Comparison of ENCODE assay signal across 12 cellular contexts in the genomic region with DNA sequence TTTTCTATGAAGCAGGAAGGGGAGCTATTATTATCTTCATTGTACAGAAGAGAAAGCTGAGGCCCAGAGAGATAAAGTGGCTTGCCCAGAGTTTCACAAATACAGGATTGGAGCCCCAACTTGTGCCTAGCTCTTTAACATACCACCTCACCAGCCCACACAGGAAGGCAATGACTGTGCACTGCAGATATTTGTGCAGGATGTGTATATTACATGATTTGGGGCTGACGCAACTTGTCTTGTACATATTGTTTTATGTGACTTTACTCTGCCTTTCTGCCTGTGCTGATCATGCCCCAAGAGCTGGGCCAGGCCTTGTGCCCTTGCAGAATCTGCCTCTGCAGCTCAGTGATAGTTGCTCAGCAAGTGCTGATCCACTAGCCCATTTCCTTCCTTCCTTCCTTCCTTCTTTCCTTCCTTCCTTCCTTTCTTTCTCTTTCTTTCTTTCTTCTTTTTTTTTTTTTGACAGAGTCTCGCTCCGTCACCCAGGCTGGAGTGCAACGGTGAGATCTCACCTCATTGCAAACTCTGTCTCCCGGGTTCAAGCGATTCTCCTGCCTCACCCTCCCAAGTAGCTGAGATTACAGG.
DNase-seq lines count a peak whose midpoint lies in the region; ATAC-seq, FAIRE-seq and TF ChIP-seq lines count a peak whose summit lies in the region.
"Had no signal": no experiment of that assay in that cellular context is flagged by ENCODE, and none has a peak within 500 bp of the region (broad histone marks: within the 10 kb centered on the region; RNA-seq: fewer than 3 reads in every experiment).

No MANE protein-coding gene starts in this region.

- no TSS peak for BruUV-seq in endothelial cell of umbilical vein (replicated peaks; lab: Mats Ljungman, UMichigan)

- peaks cover 22% of the 10 kb centered on the region for H3K27me3 Mint-ChIP-seq in activated CD8-positive, alpha-beta memory T cell treated with anti-CD3 and anti-CD28 coated beads, Interleukin-2, amount 10 ng/mL, durations not matched to agents 7 days and 5 days

- no peak overlapping the region for H2AFZ ChIP-seq in endothelial cell of umbilical vein (ENCODE audit: low read depth, low read length)

- peak; percentile 88 for FAIRE-seq in endothelial cell of umbilical vein (lab: Jason Lieb, UNC)
- FAIRE-seq: colon had no signal

- no peaks in the 10 kb centered on the region for H4K20me1 ChIP-seq in endothelial cell of umbilical vein (replicated peaks; ENCODE audit: control insufficient read depth, extremely low read depth, insufficient read depth, low read length)

- H3K4me1 ChIP-seq in endothelial cell of umbilical vein (ENCODE audit: control insufficient read depth, extremely low read depth, insufficient read depth, low read length) (peaks cover 23% of the 10 kb centered on the region), left lung (peaks cover 0 to 10% of the 10 kb centered on the region in 2 donors)

- H3K9me3 ChIP-seq in endothelial cell of umbilical vein (replicated peaks; ENCODE audit: control insufficient read depth, insufficient read depth, low read length) (no peaks in the 10 kb centered on the region), left lung (no peaks in the 10 kb centered on the region)
- H3K9me3 ChIP-seq: ovary had no signal

- POLR2A ChIA-PET in RWPE1 (lab: Yijun Ruan, JAX; ENCODE audit: low non-redundant PET): no interaction called here
- POLR2A ChIA-PET in endothelial cell of umbilical vein (lab: Charles Lee): no interaction called here

- 0 out of 2 replicates have a peak overlapping the region, but pooled peaks have one; percentile 4 for H3K27ac ChIP-seq in RWPE1
- H3K27ac ChIP-seq in endothelial cell of umbilical vein (ENCODE audit: insufficient read depth, low read depth, low read length): peak overlapping the region; percentile 71
- no peak overlapping the region for H3K27ac ChIP-seq in left lung
- H3K27ac ChIP-seq: ovary had no signal

- CTCF ChIA-PET in activated CD8-positive, alpha-beta memory T cell treated with anti-CD3 and anti-CD28 coated beads, Interleukin-2, amount 10 ng/mL, durations not matched to agents 7 days and 5 days (lab: Charles Lee): interaction anchor here (0.7 to 0.9 kb wide), 2 partner anchors 11 to 55 kb away, joined by 3 to 4 read pairs; no protein-coding TSS in a partner anchor
- CTCF ChIA-PET in RWPE1 (lab: Yijun Ruan, JAX): no interaction called here
- CTCF ChIA-PET in endothelial cell of umbilical vein (lab: Charles Lee): interaction anchor here (0.7 to 1.2 kb wide), 2 partner anchors 9 to 14 kb away, joined by 3 to 4 read pairs; no protein-coding TSS in a partner anchor

- TF ChIP-seq CTCF in RWPE1 (conservative IDR thresholded peaks at IDR 0.05; ENCODE audit: low read depth) (no peak), endothelial cell of umbilical vein (IDR thresholded peaks at IDR 0.05; ENCODE audit: extremely low read depth in 1 of 2, insufficient read depth in 1 of 2, low read depth in 1 of 2, low read length in 2 of 2) (no peak), left lung (IDR thresholded peaks at IDR 0.05) (no peak)

- H3K4me2 ChIP-seq in endothelial cell of umbilical vein (ENCODE audit: insufficient read depth, low read length): peak overlapping the region; percentile 1

- intact Hi-C loops in endothelial cell of umbilical vein (cut with micrococcal nuclease): loop anchor here (1.0 kb wide), 1 partner anchor 11 kb away; no protein-coding TSS in a partner anchor
- intact Hi-C loops in left lung (cut with DNase I): no loop called here

- H3K9me3 Mint-ChIP-seq in activated CD8-positive, alpha-beta memory T cell treated with anti-CD3 and anti-CD28 coated beads, Interleukin-2, amount 10 ng/mL, durations not matched to agents 7 days and 5 days (ENCODE audit: low read depth): no peaks in the 10 kb centered on the region
- H3K9me3 Mint-ChIP-seq in stimulated activated effector memory CD8-positive, alpha-beta T cell treated with anti-CD3 and anti-CD28 coated beads, Interleukin-12 subunit alpha, Interleukin-12 subunit beta, amount 100 ng/mL, for 72 hours: no peaks in the 10 kb centered on the region

- no peak overlapping the region for H3K4me3 Mint-ChIP-seq in activated CD8-positive, alpha-beta memory T cell treated with anti-CD3 and anti-CD28 coated beads, Interleukin-2, amount 10 ng/mL, durations not matched to agents 7 days and 5 days
- no peak overlapping the region for H3K4me3 Mint-ChIP-seq in stimulated activated effector memory CD8-positive, alpha-beta T cell treated with anti-CD3 and anti-CD28 coated beads, Interleukin-12 subunit alpha, Interleukin-12 subunit beta, amount 100 ng/mL, for 72 hours

- H3K9me1 ChIP-seq in endothelial cell of umbilical vein (replicated peaks; ENCODE audit: control insufficient read depth, extremely low read depth, insufficient read depth, low read length): no peaks in the 10 kb centered on the region

- H3K9ac ChIP-seq in endothelial cell of umbilical vein (replicated peaks; ENCODE audit: extremely low read depth, insufficient read depth, low read length): no peak overlapping the region

- H3K4me1 Mint-ChIP-seq in activated CD8-positive, alpha-beta memory T cell treated with anti-CD3 and anti-CD28 coated beads, Interleukin-2, amount 10 ng/mL, durations not matched to agents 7 days and 5 days: peaks cover 34% of the 10 kb centered on the region
- H3K4me1 Mint-ChIP-seq in stimulated activated effector memory CD8-positive, alpha-beta T cell treated with anti-CD3 and anti-CD28 coated beads, Interleukin-12 subunit alpha, Interleukin-12 subunit beta, amount 100 ng/mL, for 72 hours: peaks cover 21% of the 10 kb centered on the region

- H3K36me3 ChIP-seq in endothelial cell of umbilical vein (ENCODE audit: control insufficient read depth in 2 of 2, extremely low read depth in 1 of 2, insufficient read depth in 2 of 2, low read length in 2 of 2): no peaks in the 10 kb centered on the region
- H3K36me3 ChIP-seq in left lung: no peaks in the 10 kb centered on the region
- H3K36me3 ChIP-seq: ovary had no signal

- TF ChIP-seq POLR2A in endothelial cell of umbilical vein (IDR thresholded peaks at IDR 0.05; ENCODE audit: low read depth, low read length): no peak

- no peak overlapping the region for H3K27ac Mint-ChIP-seq in activated CD8-positive, alpha-beta memory T cell treated with anti-CD3 and anti-CD28 coated beads, Interleukin-2, amount 10 ng/mL, durations not matched to agents 7 days and 5 days
- no peak overlapping the region for H3K27ac Mint-ChIP-seq in stimulated activated effector memory CD8-positive, alpha-beta T cell treated with anti-CD3 and anti-CD28 coated beads, Interleukin-12 subunit alpha, Interleukin-12 subunit beta, amount 100 ng/mL, for 72 hours

- no peaks in the 10 kb centered on the region for H3K79me2 ChIP-seq in endothelial cell of umbilical vein (ENCODE audit: control insufficient read depth, insufficient read depth, low read length)

- H3K4me3 ChIP-seq in endothelial cell of umbilical vein (replicated peaks in 1 of 3; ENCODE audit: insufficient read depth in 1 of 3, low read depth in 1 of 3, low read length in 3 of 3) (no peak overlapping the region), left lung (no peak overlapping the region)
- H3K4me3 ChIP-seq: ovary had no signal

- DNase-seq in activated CD8-positive, alpha-beta memory T cell treated with anti-CD3 and anti-CD28 coated beads, Interleukin-2, amount 10 ng/mL, durations not matched to agents 7 days and 5 days: peak; percentile 62
- DNase-seq in activated CD8-positive, alpha-beta memory T cell treated with anti-CD3 and anti-CD28 coated beads, Interleukin-2, amount 50 U/mL, for 48 hours: no peak
- DNase-seq in RWPE1 (ENCODE audit: low spot score) (peak; percentile 50), endothelial cell of umbilical vein (ENCODE audit: low read depth, low spot score) (peak; percentile 68), left lung (no peak), kidney tubule cell (ENCODE audit: low spot score) (no peak)
- no peak for DNase-seq in stimulated activated effector memory CD8-positive, alpha-beta T cell treated with anti-CD3 and anti-CD28 coated beads, Interleukin-12 subunit alpha, Interleukin-12 subunit beta, amount 100 ng/mL, for 72 hours (ENCODE audit: low spot score in 2 of 2)
- DNase-seq: activated CD8-positive, alpha-beta memory T cell treated with anti-CD3 and anti-CD28 coated beads for 24 hours; MV-4-11; ovary had no signal

- H3K36me3 Mint-ChIP-seq in activated CD8-positive, alpha-beta memory T cell treated with anti-CD3 and anti-CD28 coated beads, Interleukin-2, amount 10 ng/mL, durations not matched to agents 7 days and 5 days: no peaks in the 10 kb centered on the region
- H3K36me3 Mint-ChIP-seq in stimulated activated effector memory CD8-positive, alpha-beta T cell treated with anti-CD3 and anti-CD28 coated beads, Interleukin-12 subunit alpha, Interleukin-12 subunit beta, amount 100 ng/mL, for 72 hours: no peaks in the 10 kb centered on the region

- peak; percentile 74 for ATAC-seq in activated CD8-positive, alpha-beta memory T cell treated with anti-CD3 and anti-CD28 coated beads, Interleukin-2, amount 10 ng/mL, durations not matched to agents 7 days and 5 days
- peak; percentile 82 for ATAC-seq in stimulated activated effector memory CD8-positive, alpha-beta T cell treated with anti-CD3 and anti-CD28 coated beads, Interleukin-12 subunit alpha, Interleukin-12 subunit beta, amount 100 ng/mL, for 72 hours
- ATAC-seq in left lung: no peak
- no peak for ATAC-seq in HG03378 (IDR thresholded peaks at IDR 0.05; ENCODE audit: unreplicated experiment)

- H3K27me3 ChIP-seq in endothelial cell of umbilical vein (ENCODE audit: control insufficient read depth in 2 of 2, insufficient read depth in 2 of 2, low read length in 2 of 2): no peaks in the 10 kb centered on the region
- peaks cover 0 to 20% of the 10 kb centered on the region in 2 donors for H3K27me3 ChIP-seq in left lung
- H3K27me3 ChIP-seq: ovary had no signal

- dilution Hi-C loops in endothelial cell of umbilical vein (cut with MboI; ENCODE audit: extremely low pct_ligation_motif_present, low sequenced_read_pairs): no loop called here

TF ChIP-seq in endothelial cell of umbilical vein, 7 proteins besides CTCF, POLR2A, EP300 and RAD21:
- no peak for TF ChIP-seq MYC (IDR thresholded peaks at IDR 0.05; ENCODE audit: low read depth, low read length)
- TF ChIP-seq GATA2 (IDR thresholded peaks at IDR 0.05; ENCODE audit: insufficient read depth, insufficient read length, low read depth, low read length): peak; percentile 47
- peak; percentile 78 for TF ChIP-seq FOS (IDR thresholded peaks at IDR 0.05; ENCODE audit: borderline replicate concordance, insufficient read depth, low read length)
- TF ChIP-seq EZH2 (IDR thresholded peaks at IDR 0.05; ENCODE audit: borderline replicate concordance, low read depth, low read length, severe bottlenecking): no peak
- peak; percentile 69 for TF ChIP-seq JUN (IDR thresholded peaks at IDR 0.05; ENCODE audit: borderline replicate concordance, insufficient read depth, insufficient read length, low read depth)
- peak; percentile 57 for TF ChIP-seq POLR2AphosphoS5 (IDR thresholded peaks at IDR 0.05; ENCODE audit: insufficient read depth, low read depth, low read length)
- TF ChIP-seq, protein P1, sequence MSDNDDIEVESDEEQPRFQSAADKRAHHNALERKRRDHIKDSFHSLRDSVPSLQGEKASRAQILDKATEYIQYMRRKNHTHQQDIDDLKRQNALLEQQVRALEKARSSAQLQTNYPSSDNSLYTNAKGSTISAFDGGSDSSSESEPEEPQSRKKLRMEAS (IDR thresholded peaks at IDR 0.05; ENCODE audit: insufficient read depth, insufficient read length): no peak
TF ChIP-seq in endothelial cell of umbilical vein: peak in this region for 4.

Comparison
In these comparisons a context has a peak if more than half of its experiments do, and no peak if none do; other contexts are left out.
1. DNase-seq: peak in activated CD8-positive, alpha-beta memory T cell treated with anti-CD3 and anti-CD28 coated beads, Interleukin-2, amount 10 ng/mL, durations not matched to agents 7 days and 5 days (single experiment), RWPE1 (single experiment) and endothelial cell of umbilical vein (single experiment); none in activated CD8-positive, alpha-beta memory T cell treated with anti-CD3 and anti-CD28 coated beads, Interleukin-2, amount 50 U/mL, for 48 hours (single experiment), stimulated activated effector memory CD8-positive, alpha-beta T cell treated with anti-CD3 and anti-CD28 coated beads, Interleukin-12 subunit alpha, Interleukin-12 subunit beta, amount 100 ng/mL, for 72 hours (0 of 2), left lung (0 of 2) and kidney tubule cell (single experiment).
2. ATAC-seq: peak in activated CD8-positive, alpha-beta memory T cell treated with anti-CD3 and anti-CD28 coated beads, Interleukin-2, amount 10 ng/mL, durations not matched to agents 7 days and 5 days (single experiment) and stimulated activated effector memory CD8-positive, alpha-beta T cell treated with anti-CD3 and anti-CD28 coated beads, Interleukin-12 subunit alpha, Interleukin-12 subunit beta, amount 100 ng/mL, for 72 hours (single experiment); none in left lung (single experiment) and HG03378 (single experiment).
3. H3K27ac ChIP-seq: peak in RWPE1 (single experiment) and endothelial cell of umbilical vein (single experiment); none in left lung (0 of 2).